ENCODE assay signal across 8 cellular contexts in genomic region chr3:193572426-193572908, GRCh38. TPM values are rescaled to one million over a fixed set of nuclear protein-coding genes. Genes with fewer than 3 reads are reported as not detected.
A peak's percentile ranks its signal among the peaks of the same experiment; 100 is the strongest.
DNase-seq lines count a peak whose midpoint lies in the region; ATAC-seq, FAIRE-seq and TF ChIP-seq lines count a peak whose summit lies in the region.

No MANE protein-coding gene starts in this region.

- no peak overlapping the region for H2AFZ ChIP-seq in neural cell (ENCODE audit: low read depth, low read length)

- no peak overlapping the region for H3K27ac ChIP-seq in neural cell (ENCODE audit: low read length)

- H3K27me3 ChIP-seq in neural cell (ENCODE audit: insufficient read depth, low read depth, low read length), result no peaks in the 10 kb centered on the region

- H3F3A ChIP-seq in neural cell (ENCODE audit: insufficient read depth, low read length, poor library complexity, severe bottlenecking), result no peaks in the 10 kb centered on the region

- ATAC-seq in GM21576 (IDR thresholded peaks at IDR 0.05; ENCODE audit: unreplicated experiment), result peak; percentile 82

- TF ChIP-seq RAD21 in neural cell (conservative IDR thresholded peaks at IDR 0.05), result peak; percentile 98

- no peaks in the 10 kb centered on the region for H3K9me2 ChIP-seq in neural cell (ENCODE audit: insufficient read depth, low read length)

- peak; percentile 74 for DNase-seq in DMS153 treated with DMSO at 0.1 percent for 48 hours (lab: John Stamatoyannopoulos, UW; ENCODE audit: unreplicated experiment)
- peak; percentile 40 for DNase-seq in Jurkat, Clone E6-1 (ENCODE audit: low read depth, low spot score)
- DNase-seq in NOMO-1 treated with dmso at 0.1 percent for 144 hours (lab: John Stamatoyannopoulos, UW; ENCODE audit: unreplicated experiment), result peak; percentile 41
- DNase-seq in activated CD8-positive, alpha-beta memory T cell treated with anti-CD3 and anti-CD28 coated beads, Interleukin-2, amount 50 U/mL, for 48 hours, result peak; percentile 53
- peak; percentile 48 for DNase-seq in fibroblast of gingiva (ENCODE audit: low read depth)
- DNase-seq in urothelium cell line (ENCODE audit: low spot score), result peak; percentile 68

- H3K9ac ChIP-seq in neural cell (ENCODE audit: low read length), result no peak overlapping the region

- no peaks in the 10 kb centered on the region for H3K36me3 ChIP-seq in neural cell (ENCODE audit: insufficient read depth, low read length)

- no peaks in the 10 kb centered on the region for H4K20me1 ChIP-seq in neural cell (ENCODE audit: insufficient read depth)

- peak; percentile 5 for FAIRE-seq in urothelium cell line (lab: Jason Lieb, UNC)

- peak; percentile 93 for TF ChIP-seq CTCF in neural cell (IDR thresholded peaks at IDR 0.05; ENCODE audit: poor library complexity, severe bottlenecking)

- TF ChIP-seq EP300 in neural cell (conservative IDR thresholded peaks at IDR 0.05; ENCODE audit: poor library complexity, severe bottlenecking), result no peak

- H3K9me3 ChIP-seq in neural cell (ENCODE audit: low read length), result no peaks in the 10 kb centered on the region

- no peak overlapping the region for H3K4me2 ChIP-seq in neural cell (ENCODE audit: low read length)

- H3K4me3 ChIP-seq in Jurkat, Clone E6-1 (ENCODE audit: low read length), result no peak overlapping the region
- no peak overlapping the region for H3K4me3 ChIP-seq in neural cell (ENCODE audit: low read length)

- H3K79me2 ChIP-seq in neural cell (replicated peaks; ENCODE audit: insufficient read depth, low read length), result no peaks in the 10 kb centered on the region

TF ChIP-seq in neural cell, 6 proteins besides CTCF, POLR2A, EP300 and RAD21:
- TF ChIP-seq MXI1 (conservative IDR thresholded peaks at IDR 0.05; ENCODE audit: poor library complexity, severe bottlenecking) (no peak), TAF1 (IDR thresholded peaks at IDR 0.05; ENCODE audit: low read depth) (no peak), EZH2 (IDR thresholded peaks at IDR 0.05; ENCODE audit: borderline replicate concordance, insufficient read depth, low read length, poor library complexity, severe bottlenecking) (no peak), SMC3 (conservative IDR thresholded peaks at IDR 0.05; ENCODE audit: poor library complexity) (peak; percentile 99), POLR2AphosphoS5 (IDR thresholded peaks at IDR 0.05) (no peak), REST (IDR thresholded peaks at IDR 0.05; ENCODE audit: borderline replicate concordance) (no peak)

RNA-seq across cellular contexts. Expression of gene ATP13A4, which starts 17.8 kb away (rescaled TPM):
- 1.4 TPM for polyA plus RNA-seq in Jurkat, Clone E6-1 (2012; ENCODE audit: insufficient read depth, insufficient read length)
- 6.2 and 7.3 TPM in 2 replicates for polyA plus RNA-seq in neural cell
- polyA minus RNA-seq in neural cell, result 6.3 and 7.1 TPM in 2 replicates

RNA-seq across cellular contexts. Expression of gene OPA1, which starts 20.5 kb away (rescaled TPM):
- 30.5 TPM for polyA plus RNA-seq in Jurkat, Clone E6-1 (2012; ENCODE audit: insufficient read depth, insufficient read length)
- polyA plus RNA-seq in neural cell, result 68.6 and 97.7 TPM in 2 replicates
- polyA minus RNA-seq in neural cell, result 158 and 186 TPM in 2 replicates
